In genomic region chr21:32727478-32727727, GRCh38 we compare ENCODE assay signal across 8 cellular contexts. TPM values are rescaled to one million over a fixed set of nuclear protein-coding genes. Genes with fewer than 3 reads are reported as not detected.
DNase-seq lines count a peak whose midpoint lies in the region; ATAC-seq lines count a peak whose summit lies in the region.

No MANE protein-coding gene starts in this region.

- no peak for DNase-seq in activated T-helper 1 cell treated with anti-CD3 and anti-CD28 coated beads, Interleukin-12 subunit alpha, Interleukin-12 subunit beta, Interleukin-2, Interleukin-4 antibody, amounts not matched to agents 30 ng/mL and 10 ng/mL and 1 ng/mL, durations not matched to agents 14 hours and 24 hours and 36 hours (ENCODE audit: low spot score)
- DNase-seq in substantia nigra (lab: John Stamatoyannopoulos, UW) (peak in 17 of 49 donors; percentile 26 to 68 (median 46)), middle frontal gyrus (ENCODE audit: extremely low spot score, low spot score) (no peak)
- no peak for DNase-seq in activated CD4-positive, alpha-beta T cell treated with anti-CD3 and anti-CD28 coated beads, Interleukin-2, amount 50 U/mL, for 1 hour

- H3K4me3 Mint-ChIP-seq in activated T-helper 1 cell treated with anti-CD3 and anti-CD28 coated beads, Interleukin-12 subunit alpha, Interleukin-12 subunit beta, Interleukin-2, Interleukin-4 antibody, amounts not matched to agents 30 ng/mL and 10 ng/mL and 1 ng/mL, durations not matched to agents 14 hours and 24 hours and 36 hours, result peak overlapping the region; percentile 98

- H3K9me3 Mint-ChIP-seq in activated T-helper 1 cell treated with anti-CD3 and anti-CD28 coated beads, Interleukin-12 subunit alpha, Interleukin-12 subunit beta, Interleukin-2, Interleukin-4 antibody, amounts not matched to agents 30 ng/mL and 10 ng/mL and 1 ng/mL, durations not matched to agents 14 hours and 24 hours and 36 hours, result no peaks in the 10 kb centered on the region

- peak overlapping the region; percentile 75 for H3K4me3 ChIP-seq in iPS-20b (ENCODE audit: low read length)

- no peaks in the 10 kb centered on the region for H3K27me3 ChIP-seq in iPS-20b (ENCODE audit: insufficient read depth, low read length)

- H3K36me3 ChIP-seq in iPS-20b (ENCODE audit: insufficient read depth, low read depth, low read length), result no peaks in the 10 kb centered on the region

- intact Hi-C loops in activated T-helper 1 cell treated with anti-CD3 and anti-CD28 coated beads, Interleukin-12 subunit alpha, Interleukin-12 subunit beta, Interleukin-2, Interleukin-4 antibody, amounts not matched to agents 30 ng/mL and 10 ng/mL and 1 ng/mL, durations not matched to agents 14 hours and 24 hours and 36 hours (cut with micrococcal nuclease), result loop anchor here (1.0 to 5.0 kb wide), 8 partner anchors 15 to 1069 kb away; partner anchors contain the start of genes CFAP298, GART, MIS18A and SCAF4

- H3K27me3 Mint-ChIP-seq in activated T-helper 1 cell treated with anti-CD3 and anti-CD28 coated beads, Interleukin-12 subunit alpha, Interleukin-12 subunit beta, Interleukin-2, Interleukin-4 antibody, amounts not matched to agents 30 ng/mL and 10 ng/mL and 1 ng/mL, durations not matched to agents 14 hours and 24 hours and 36 hours (ENCODE audit: insufficient read depth), result no peaks in the 10 kb centered on the region

- H3K9ac ChIP-seq in iPS-20b (ENCODE audit: low read depth, low read length), result peak overlapping the region; percentile 37; the same call in 1 of the 2 replicates

- H3K27ac ChIP-seq in iPS-20b (ENCODE audit: low read length) (no peak overlapping the region), substantia nigra (ENCODE audit: low read depth, low read length, poor library complexity, severe bottlenecking) (peak overlapping the region; percentile 75)

- peaks cover 9% of the 10 kb centered on the region for H3K36me3 Mint-ChIP-seq in activated T-helper 1 cell treated with anti-CD3 and anti-CD28 coated beads, Interleukin-12 subunit alpha, Interleukin-12 subunit beta, Interleukin-2, Interleukin-4 antibody, amounts not matched to agents 30 ng/mL and 10 ng/mL and 1 ng/mL, durations not matched to agents 14 hours and 24 hours and 36 hours (ENCODE audit: low read depth)

- peak overlapping the region; percentile 92 for H3K27ac Mint-ChIP-seq in activated T-helper 1 cell treated with anti-CD3 and anti-CD28 coated beads, Interleukin-12 subunit alpha, Interleukin-12 subunit beta, Interleukin-2, Interleukin-4 antibody, amounts not matched to agents 30 ng/mL and 10 ng/mL and 1 ng/mL, durations not matched to agents 14 hours and 24 hours and 36 hours

- no peaks in the 10 kb centered on the region for H3K4me1 ChIP-seq in iPS-20b (ENCODE audit: insufficient read depth, low read length)

- no peaks in the 10 kb centered on the region for H3K9me3 ChIP-seq in iPS-20b (ENCODE audit: insufficient read depth, low read depth, low read length)

- ATAC-seq in GM19328 (IDR thresholded peaks at IDR 0.05; ENCODE audit: unreplicated experiment) (peak; percentile 16), HG03039 (IDR thresholded peaks at IDR 0.05; ENCODE audit: unreplicated experiment) (peak; percentile 18), GM18502 (IDR thresholded peaks at IDR 0.05; ENCODE audit: poor library complexity, unreplicated experiment) (no peak)

- H3K4me1 Mint-ChIP-seq in activated T-helper 1 cell treated with anti-CD3 and anti-CD28 coated beads, Interleukin-12 subunit alpha, Interleukin-12 subunit beta, Interleukin-2, Interleukin-4 antibody, amounts not matched to agents 30 ng/mL and 10 ng/mL and 1 ng/mL, durations not matched to agents 14 hours and 24 hours and 36 hours (ENCODE audit: low read depth), result peaks cover 44% of the 10 kb centered on the region

RNA-seq across cellular contexts. Expression of gene SYNJ1, which starts 0.4 kb away (rescaled TPM):
- 13.1 and 13.7 TPM in 2 replicates for total RNA-seq in activated T-helper 1 cell treated with anti-CD3 and anti-CD28 coated beads, Interleukin-12 subunit alpha, Interleukin-12 subunit beta, Interleukin-2, Interleukin-4 antibody, amounts not matched to agents 30 ng/mL and 10 ng/mL and 1 ng/mL, durations not matched to agents 14 hours and 24 hours and 36 hours

RNA-seq across cellular contexts. Expression of gene PAXBP1, which starts 44.2 kb away (rescaled TPM):
- total RNA-seq in activated T-helper 1 cell treated with anti-CD3 and anti-CD28 coated beads, Interleukin-12 subunit alpha, Interleukin-12 subunit beta, Interleukin-2, Interleukin-4 antibody, amounts not matched to agents 30 ng/mL and 10 ng/mL and 1 ng/mL, durations not matched to agents 14 hours and 24 hours and 36 hours, result 58.3 and 62.6 TPM in 2 replicates
